24 cellular contexts compared by ENCODE assay signal in the genomic region with DNA sequence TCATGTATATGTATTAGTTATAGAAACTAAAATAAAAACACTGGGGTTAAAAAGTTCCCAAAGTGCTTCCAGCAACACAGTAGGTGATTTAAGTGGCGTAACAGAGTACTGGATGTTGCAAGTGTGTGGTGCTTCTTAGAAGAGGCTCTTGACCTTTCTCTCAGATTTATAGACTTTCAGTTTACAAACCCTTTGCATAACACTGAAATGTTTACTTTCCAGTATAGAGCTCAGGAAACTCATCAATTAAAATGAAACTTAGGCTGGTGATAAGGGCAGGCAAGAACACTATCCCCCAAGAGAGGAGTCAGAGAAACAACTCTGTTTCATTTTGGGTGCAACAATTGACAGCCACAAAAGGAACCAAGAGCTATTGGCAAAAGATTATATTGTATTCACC. TPM values are rescaled to one million over a fixed set of nuclear protein-coding genes. Genes with fewer than 3 reads are reported as not detected.
DNase-seq lines count a peak whose midpoint lies in the region; ATAC-seq and TF ChIP-seq lines count a peak whose summit lies in the region.
"Had no signal": no experiment of that assay in that cellular context is flagged by ENCODE, and none has a peak within 500 bp of the region (broad histone marks: within the 10 kb centered on the region; RNA-seq: fewer than 3 reads in every experiment).

No MANE protein-coding gene starts in this region.

- H3K36me3 Mint-ChIP-seq in activated CD8-positive, alpha-beta memory T cell treated with anti-CD3 and anti-CD28 coated beads, Interleukin-2, amount 10 ng/mL, durations not matched to agents 7 days and 5 days = no peaks in the 10 kb centered on the region
- H3K36me3 Mint-ChIP-seq in activated naive CD8-positive, alpha-beta T cell treated with anti-CD3 and anti-CD28 coated beads, Interleukin-2, amount 10 ng/mL, durations not matched to agents 7 days and 5 days = no peaks in the 10 kb centered on the region
- H3K36me3 Mint-ChIP-seq: naive thymus-derived CD4-positive, alpha-beta T cell had no signal

- H3K27me3 Mint-ChIP-seq in activated CD8-positive, alpha-beta memory T cell treated with anti-CD3 and anti-CD28 coated beads, Interleukin-2, amount 10 ng/mL, durations not matched to agents 7 days and 5 days = no peaks in the 10 kb centered on the region
- no peaks in the 10 kb centered on the region for H3K27me3 Mint-ChIP-seq in activated naive CD8-positive, alpha-beta T cell treated with anti-CD3 and anti-CD28 coated beads, Interleukin-2, amount 10 ng/mL, durations not matched to agents 7 days and 5 days
- H3K27me3 Mint-ChIP-seq: naive thymus-derived CD4-positive, alpha-beta T cell had no signal

- H3K27ac ChIP-seq in MM.1S (ENCODE audit: low read length) (no peak overlapping the region), thyroid gland (peak overlapping the region; percentile 17 to 21 (median 18))
- H3K27ac ChIP-seq: foreskin keratinocyte, suprapubic skin had no signal

- H4K20me1 ChIP-seq in MM.1S (ENCODE audit: insufficient read depth, low read length) = no peaks in the 10 kb centered on the region

- H2AFZ ChIP-seq in MM.1S (ENCODE audit: low read length) = no peak overlapping the region

- no peak overlapping the region for H3K4me3 ChIP-seq in MM.1S (ENCODE audit: low read length)
- H3K4me3 ChIP-seq in thyroid gland (replicated peaks in 1 of 3) = no peak overlapping the region
- no peak overlapping the region for H3K4me3 ChIP-seq in mucosa of descending colon
- H3K4me3 ChIP-seq: suprapubic skin had no signal

- H3K4me1 ChIP-seq in MM.1S (ENCODE audit: low read length) (peaks cover 26% of the 10 kb centered on the region), thyroid gland (peaks cover 6 to 16% of the 10 kb centered on the region in 2 donors), mucosa of descending colon (ENCODE audit: low read depth) (no peaks in the 10 kb centered on the region)

- no peak for DNase-seq in activated CD8-positive, alpha-beta memory T cell treated with anti-CD3 and anti-CD28 coated beads, Interleukin-2, amount 10 ng/mL, durations not matched to agents 7 days and 5 days
- no peak for DNase-seq in activated CD8-positive, alpha-beta memory T cell treated with anti-CD3 and anti-CD28 coated beads, Interleukin-2, amount 50 U/mL, for 48 hours
- DNase-seq in MM.1S = peak; percentile 55
- no peak for DNase-seq in activated naive CD8-positive, alpha-beta T cell treated with anti-CD3 and anti-CD28 coated beads, Interleukin-2, amount 10 ng/mL, durations not matched to agents 7 days and 5 days
- DNase-seq in thyroid gland = no peak
- DNase-seq in HK-2 (ENCODE audit: unreplicated experiment) = no peak
- DNase-seq in omental fat pad (ENCODE audit: low spot score) = no peak
- no peak for DNase-seq in mucosa of descending colon
- DNase-seq: ACHN; activated CD4-positive, alpha-beta T cell treated with anti-CD3 and anti-CD28 coated beads for 48 hours; activated effector memory CD4-positive, alpha-beta T cell treated with Interleukin-2 at 50 U/mL for 16 hours; amniotic stem cell; effector memory CD4-positive, alpha-beta T cell; erythroblast; foreskin keratinocyte; HCEC 1CT; naive thymus-derived CD4-positive, alpha-beta T cell; NCI-H1105 treated with DMSO at 0.1 percent for 48 hours; NCI-H2081 treated with DMSO at 0.1 percent for 48 hours; occipital lobe; retina; small intestine; stimulated activated CD4-positive, alpha-beta T cell treated with anti-CD3 and anti-CD28 coated beads, Interleukin-1b, Interleukin-23, amount 100 ng/mL, for 48 hours had no signal

- H3K4me3 Mint-ChIP-seq in activated CD8-positive, alpha-beta memory T cell treated with anti-CD3 and anti-CD28 coated beads, Interleukin-2, amount 10 ng/mL, durations not matched to agents 7 days and 5 days = no peak overlapping the region
- no peak overlapping the region for H3K4me3 Mint-ChIP-seq in activated naive CD8-positive, alpha-beta T cell treated with anti-CD3 and anti-CD28 coated beads, Interleukin-2, amount 10 ng/mL, durations not matched to agents 7 days and 5 days

- intact Hi-C loops in thyroid gland (cut with DNase I) (no loop called here), mucosa of descending colon (cut with DNase I, micrococcal nuclease) (loop anchor here in 1 of 2 donors (10.0 kb wide), 1 partner anchor 205 kb away; no protein-coding TSS in a partner anchor)

- no peak overlapping the region for H3K9ac ChIP-seq in MM.1S (ENCODE audit: low read length)

- no peaks in the 10 kb centered on the region for H3K79me2 ChIP-seq in MM.1S (ENCODE audit: low read length)

- H3K4me2 ChIP-seq in MM.1S (ENCODE audit: low read depth, low read length) = peak overlapping the region; percentile 17

- TF ChIP-seq POLR2A in thyroid gland (IDR thresholded peaks at IDR 0.05) = no peak

- no peaks in the 10 kb centered on the region for H3K9me2 ChIP-seq in MM.1S (replicated peaks; ENCODE audit: insufficient read depth, low read length)

- CTCF ChIA-PET in activated CD8-positive, alpha-beta memory T cell treated with anti-CD3 and anti-CD28 coated beads, Interleukin-2, amount 10 ng/mL, durations not matched to agents 7 days and 5 days (lab: Charles Lee) = interaction anchor here (0.9 to 3.0 kb wide), 8 partner anchors 9 to 234 kb away, joined by 3 to 15 read pairs (median 4); no protein-coding TSS in a partner anchor

- WGBS in thyroid gland, 2 donors = 31 to 34% methylated on average over 1 of the region's 1 CpG

- TF ChIP-seq CTCF in MM.1S (IDR thresholded peaks at IDR 0.05; ENCODE audit: low read length) (no peak), thyroid gland (IDR thresholded peaks at IDR 0.05) (no peak), omental fat pad (IDR thresholded peaks at IDR 0.05) (no peak), mucosa of descending colon (IDR thresholded peaks at IDR 0.05) (no peak)

- POLR2A ChIA-PET in activated naive CD8-positive, alpha-beta T cell treated with anti-CD3 and anti-CD28 coated beads, Interleukin-2, amount 10 ng/mL, durations not matched to agents 7 days and 5 days (lab: Charles Lee) = no interaction called here

- H3K27me3 ChIP-seq in MM.1S (replicated peaks; ENCODE audit: insufficient read depth, low read length) (no peaks in the 10 kb centered on the region), thyroid gland (no peaks in the 10 kb centered on the region)
- H3K27me3 ChIP-seq: foreskin keratinocyte, suprapubic skin had no signal

- H3K36me3 ChIP-seq in MM.1S (replicated peaks; ENCODE audit: insufficient read depth, low read length) = no peaks in the 10 kb centered on the region
- H3K36me3 ChIP-seq in thyroid gland = no peaks in the 10 kb centered on the region
- H3K36me3 ChIP-seq in mucosa of descending colon (ENCODE audit: low read depth) = no peaks in the 10 kb centered on the region
- H3K36me3 ChIP-seq: suprapubic skin had no signal

- H3K27ac Mint-ChIP-seq in activated CD8-positive, alpha-beta memory T cell treated with anti-CD3 and anti-CD28 coated beads, Interleukin-2, amount 10 ng/mL, durations not matched to agents 7 days and 5 days = peak overlapping the region; percentile 22
- H3K27ac Mint-ChIP-seq in activated naive CD8-positive, alpha-beta T cell treated with anti-CD3 and anti-CD28 coated beads, Interleukin-2, amount 10 ng/mL, durations not matched to agents 7 days and 5 days = peak overlapping the region; percentile 62

- H3K9me3 Mint-ChIP-seq in activated CD8-positive, alpha-beta memory T cell treated with anti-CD3 and anti-CD28 coated beads, Interleukin-2, amount 10 ng/mL, durations not matched to agents 7 days and 5 days (ENCODE audit: low read depth) = no peaks in the 10 kb centered on the region
- H3K9me3 Mint-ChIP-seq in activated naive CD8-positive, alpha-beta T cell treated with anti-CD3 and anti-CD28 coated beads, Interleukin-2, amount 10 ng/mL, durations not matched to agents 7 days and 5 days = no peaks in the 10 kb centered on the region
- H3K9me3 Mint-ChIP-seq: naive thymus-derived CD4-positive, alpha-beta T cell had no signal

- peaks cover 10% of the 10 kb centered on the region; the same call in 1 of the 2 replicates for H3F3A ChIP-seq in MM.1S (ENCODE audit: insufficient read depth, low read length)

- no peaks in the 10 kb centered on the region for H3K9me3 ChIP-seq in MM.1S (replicated peaks; ENCODE audit: insufficient read depth, low read length)
- no peaks in the 10 kb centered on the region for H3K9me3 ChIP-seq in thyroid gland
- no peaks in the 10 kb centered on the region for H3K9me3 ChIP-seq in mucosa of descending colon
- H3K9me3 ChIP-seq: suprapubic skin had no signal

- no peak for ATAC-seq in activated CD8-positive, alpha-beta memory T cell treated with anti-CD3 and anti-CD28 coated beads, Interleukin-2, amount 10 ng/mL, durations not matched to agents 7 days and 5 days
- no peak for ATAC-seq in activated naive CD8-positive, alpha-beta T cell treated with anti-CD3 and anti-CD28 coated beads, Interleukin-2, amount 10 ng/mL, durations not matched to agents 7 days and 5 days (ENCODE audit: low read depth)
- ATAC-seq in omental fat pad (ENCODE audit: low FRiP score) (no peak), mucosa of descending colon (no peak)
- ATAC-seq: foreskin keratinocyte; naive thymus-derived CD4-positive, alpha-beta T cell had no signal

- peaks cover 32% of the 10 kb centered on the region for H3K4me1 Mint-ChIP-seq in activated CD8-positive, alpha-beta memory T cell treated with anti-CD3 and anti-CD28 coated beads, Interleukin-2, amount 10 ng/mL, durations not matched to agents 7 days and 5 days
- peaks cover 36% of the 10 kb centered on the region for H3K4me1 Mint-ChIP-seq in activated naive CD8-positive, alpha-beta T cell treated with anti-CD3 and anti-CD28 coated beads, Interleukin-2, amount 10 ng/mL, durations not matched to agents 7 days and 5 days

RNA-seq across cellular contexts. Expression of gene SMC3, which starts 27.5 kb away (rescaled TPM):
- total RNA-seq in activated CD8-positive, alpha-beta memory T cell treated with anti-CD3 and anti-CD28 coated beads, Interleukin-2, amount 10 ng/mL, durations not matched to agents 7 days and 5 days = 10 to 100 TPM; 81.3 to 86.8 TPM
- total RNA-seq in activated naive CD8-positive, alpha-beta T cell treated with anti-CD3 and anti-CD28 coated beads, Interleukin-2, amount 10 ng/mL, durations not matched to agents 7 days and 5 days = 10 to 100 TPM; 66.5 to 67.7 TPM
- total RNA-seq in thyroid gland (10 to 100 TPM; 28.5 to 38.2 (median 30.8) TPM), omental fat pad (10 to 100 TPM; 19.6 to 32.0 (median 25.2) TPM), mucosa of descending colon (10 to 100 TPM; 24.1 to 36.3 (median 27.3) TPM)

RNA-seq across cellular contexts. Expression of gene DUSP5, which starts 42.3 kb away (rescaled TPM):
- total RNA-seq in activated CD8-positive, alpha-beta memory T cell treated with anti-CD3 and anti-CD28 coated beads, Interleukin-2, amount 10 ng/mL, durations not matched to agents 7 days and 5 days = 100 to 1,000 TPM; 102 to 223 TPM
- 10 to 100 TPM; 23.1 to 24.3 TPM for total RNA-seq in activated naive CD8-positive, alpha-beta T cell treated with anti-CD3 and anti-CD28 coated beads, Interleukin-2, amount 10 ng/mL, durations not matched to agents 7 days and 5 days
- total RNA-seq in thyroid gland = 10 to 100 TPM in 1 of 4 donors, 1 to 10 TPM in 3; 2.1 to 14.2 (median 7.1) TPM
- total RNA-seq in omental fat pad = 10 to 100 TPM in 3 of 4 donors, 1 to 10 TPM in 1; 9.2 to 71.4 (median 41.4) TPM
- total RNA-seq in mucosa of descending colon = 10 to 100 TPM; 21.5 to 40.1 (median 23.9) TPM
